Comparison of ENCODE assay signal across 8 cellular contexts in genomic region chr6:26031151-26031594, GRCh38. TPM values are rescaled to one million over a fixed set of nuclear protein-coding genes. Genes with fewer than 3 reads are reported as not detected.
DNase-seq lines count a peak whose midpoint lies in the region; ATAC-seq and TF ChIP-seq lines count a peak whose summit lies in the region.

No MANE protein-coding gene starts in this region.

- POLR2A ChIA-PET in Caco-2 (lab: Charles Lee): interaction anchor here (0.6 to 4.6 kb wide), 17 partner anchors 10 to 1862 kb away, joined by 3 to 91 read pairs (median 7); a partner anchor contains a TSS
- POLR2A ChIA-PET in activated CD8-positive, alpha-beta T cell treated with anti-CD3 and anti-CD28 coated beads for 36 hours (lab: Charles Lee): interaction anchor here (0.7 to 23.0 kb wide), 23 partner anchors 11 to 1840 kb away, joined by 3 to 1376 read pairs (median 10); a partner anchor contains a TSS

- peaks cover 4% of the 10 kb centered on the region for H3K27me3 Mint-ChIP-seq in Caco-2 (ENCODE audit: insufficient read depth, unreplicated experiment)
- H3K27me3 Mint-ChIP-seq in activated CD8-positive, alpha-beta T cell treated with anti-CD3 and anti-CD28 coated beads for 36 hours: peaks cover 3% of the 10 kb centered on the region

- H3K4me1 Mint-ChIP-seq in Caco-2 (ENCODE audit: low read depth, unreplicated experiment): peaks cover 47% of the 10 kb centered on the region
- H3K4me1 Mint-ChIP-seq in activated CD8-positive, alpha-beta T cell treated with anti-CD3 and anti-CD28 coated beads for 36 hours (ENCODE audit: low read depth): peaks cover 50% of the 10 kb centered on the region

- DNase-seq in Caco-2 (no peak), lower lobe of right lung (no peak), left lobe of liver (ENCODE audit: low spot score) (no peak), NCI-H774 (lab: John Stamatoyannopoulos, UW) (no peak)
- DNase-seq in activated CD8-positive, alpha-beta T cell treated with anti-CD3 and anti-CD28 coated beads for 36 hours: no peak

- H3K9me3 ChIP-seq in Caco-2 (no peaks in the 10 kb centered on the region), KOPT-K1 (ENCODE audit: insufficient read depth, low read length, poor library complexity, severe bottlenecking) (no peaks in the 10 kb centered on the region), lower lobe of right lung (no peaks in the 10 kb centered on the region)

- H3K4me3 ChIP-seq in Caco-2 (ENCODE audit: low read depth, low read length): peak overlapping the region; percentile 66
- no peak overlapping the region for H3K4me3 ChIP-seq in lower lobe of right lung

- peak overlapping the region; percentile 99 for H3K27ac ChIP-seq in KOPT-K1 (ENCODE audit: low read depth, low read length, poor library complexity, severe bottlenecking)
- peak overlapping the region; percentile 91 for H3K27ac ChIP-seq in lower lobe of right lung

- ATAC-seq in activated CD8-positive, alpha-beta T cell treated with anti-CD3 and anti-CD28 coated beads for 36 hours: no peak
- no peak for ATAC-seq in lower lobe of right lung
- no peak for ATAC-seq in activated CD4-positive, CD25-positive, alpha-beta regulatory T cell treated with anti-CD3 and anti-CD28 coated beads, Interleukin-2, amount 50 U/mL, for 24 hours
- ATAC-seq in left lobe of liver: no peak
- no peak for ATAC-seq in HG03175 (IDR thresholded peaks at IDR 0.05; ENCODE audit: unreplicated experiment)

- TF ChIP-seq CTCF in Caco-2 (IDR thresholded peaks at IDR 0.05; ENCODE audit: insufficient read depth in 1 of 2, low read depth in 1 of 2, low read length in 1 of 2, severe bottlenecking in 1 of 2, unreplicated experiment in 1 of 2) (no peak), lower lobe of right lung (IDR thresholded peaks at IDR 0.05) (no peak)
- no peak for TF ChIP-seq CTCF in activated CD8-positive, alpha-beta T cell treated with anti-CD3 and anti-CD28 coated beads for 36 hours (IDR thresholded peaks at IDR 0.05)

- no peaks in the 10 kb centered on the region for H3K36me3 ChIP-seq in Caco-2 (ENCODE audit: control insufficient read depth, insufficient read depth, low read length)
- H3K36me3 ChIP-seq in KOPT-K1 (ENCODE audit: insufficient read depth, low read length): no peaks in the 10 kb centered on the region
- H3K36me3 ChIP-seq in lower lobe of right lung: no peaks in the 10 kb centered on the region

- no TSS peak for BruUV-seq in Caco-2 (replicated peaks; lab: Mats Ljungman, UMichigan)

- peaks cover 71% of the 10 kb centered on the region for H3K36me3 Mint-ChIP-seq in Caco-2 (ENCODE audit: insufficient read depth, unreplicated experiment)
- H3K36me3 Mint-ChIP-seq in activated CD8-positive, alpha-beta T cell treated with anti-CD3 and anti-CD28 coated beads for 36 hours (ENCODE audit: low read depth): peaks cover 9% of the 10 kb centered on the region

- H3K27me3 ChIP-seq in Caco-2 (replicated peaks; ENCODE audit: control insufficient read depth, insufficient read depth, low read length) (no peaks in the 10 kb centered on the region), lower lobe of right lung (ENCODE audit: low read depth) (no peaks in the 10 kb centered on the region)

- H3K4me1 ChIP-seq in Caco-2 (peaks cover 9% of the 10 kb centered on the region), lower lobe of right lung (peaks cover 26% of the 10 kb centered on the region)

- H3K27ac Mint-ChIP-seq in Caco-2 (ENCODE audit: unreplicated experiment): peak overlapping the region; percentile 100
- peak overlapping the region; percentile 98 for H3K27ac Mint-ChIP-seq in activated CD8-positive, alpha-beta T cell treated with anti-CD3 and anti-CD28 coated beads for 36 hours

- CTCF ChIA-PET in Caco-2 (lab: Charles Lee): interaction anchor here (0.5 to 0.7 kb wide), 3 partner anchors 15 to 752 kb away, joined by 3 to 4 read pairs (median 3); partner anchors contain the start of gene CARMIL1
- CTCF ChIA-PET in activated CD8-positive, alpha-beta T cell treated with anti-CD3 and anti-CD28 coated beads for 36 hours (lab: Charles Lee): interaction anchor here (1.6 to 4.3 kb wide), 5 partner anchors 10 to 66 kb away, joined by 5 to 48 read pairs (median 14); a partner anchor contains a TSS

- no peaks in the 10 kb centered on the region for H3K9me3 Mint-ChIP-seq in Caco-2 (ENCODE audit: unreplicated experiment)
- no peaks in the 10 kb centered on the region for H3K9me3 Mint-ChIP-seq in activated CD8-positive, alpha-beta T cell treated with anti-CD3 and anti-CD28 coated beads for 36 hours

- peak overlapping the region; percentile 87 for H3K4me3 Mint-ChIP-seq in Caco-2 (ENCODE audit: unreplicated experiment)
- H3K4me3 Mint-ChIP-seq in activated CD8-positive, alpha-beta T cell treated with anti-CD3 and anti-CD28 coated beads for 36 hours: peak overlapping the region; percentile 91

- intact Hi-C loops in Caco-2 (cut with micrococcal nuclease; ENCODE audit: unreplicated experiment): no loop called here
- intact Hi-C loops in activated CD8-positive, alpha-beta T cell treated with anti-CD3 and anti-CD28 coated beads for 36 hours (cut with micrococcal nuclease): loop anchor here (5.0 to 10.0 kb wide), 2 partner anchors 166 to 1104 kb away; a partner anchor contains a TSS
- intact Hi-C loops in lower lobe of right lung (cut with DNase I): no loop called here

RNA-seq across cellular contexts. Expression of gene HFE, which starts 56.1 kb away (rescaled TPM):
- 5.7 and 7.4 TPM in 2 replicates for total RNA-seq in Caco-2 (2022)
- under 1 TPM; 0.25 to 0.56 TPM for total RNA-seq in activated CD8-positive, alpha-beta T cell treated with anti-CD3 and anti-CD28 coated beads for 36 hours
- total RNA-seq in lower lobe of right lung: 12.4 TPM
- total RNA-seq in left lobe of liver: 14.1 TPM
